ENCODE assay signal across 32 cellular contexts in genomic region chr12:104895405-104895804, GRCh38.
"Had no signal": no experiment of that assay in that cellular context is flagged by ENCODE, and none has a peak within 500 bp of the region (broad histone marks: within the 10 kb centered on the region; RNA-seq: fewer than 3 reads in every experiment).

No MANE protein-coding gene starts in this region.

- DNase-seq: activated CD4-positive, alpha-beta memory T cell treated with anti-CD3 and anti-CD28 coated beads for 36 hours; activated CD4-positive, alpha-beta T cell treated with anti-CD3 and anti-CD28 coated beads for 36 hours; activated CD4-positive, alpha-beta T cell treated with anti-CD3 and anti-CD28 coated beads, Interleukin-2, amount 10 ng/mL, durations not matched to agents 24 days and 14 days; activated CD4-positive, CD25-positive, alpha-beta regulatory T cell; activated CD4-positive, CD25-positive, alpha-beta regulatory T cell treated with anti-CD3 and anti-CD28 coated beads, Interleukin-2, amount 50 U/mL, for 72 hours; activated CD8-positive, alpha-beta memory T cell treated with anti-CD3 and anti-CD28 coated beads, Interleukin-2, amount 10 ng/mL, durations not matched to agents 7 days and 5 days; activated CD8-positive, alpha-beta memory T cell treated with anti-CD3 and anti-CD28 coated beads, Interleukin-2, amount 50 U/mL, for 48 hours; activated CD8-positive, alpha-beta T cell treated with anti-CD3 and anti-CD28 coated beads, Interleukin-2, amount 10 ng/mL, durations not matched to agents 7 days and 5 days; activated gamma-delta T cell; activated naive CD4-positive, alpha-beta T cell; activated naive CD4-positive, alpha-beta T cell treated with anti-CD3 and anti-CD28 coated beads, Interleukin-2, amount 10 ng/mL, durations not matched to agents 7 days and 5 days; activated naive CD8-positive, alpha-beta T cell treated with anti-CD3 and anti-CD28 coated beads, Interleukin-2, amount 10 ng/mL, durations not matched to agents 7 days and 5 days; activated T-cell treated with anti-CD3 and anti-CD28 coated beads for 4 hours; activated T-cell treated with anti-CD3 and anti-CD28 coated beads, Interleukin-2, amount 50 U/mL, for 24 hours; activated T-cell treated with anti-CD3 and anti-CD28 coated beads, Interleukin-2, amount 50 U/mL, for 72 hours; amniotic stem cell; anterior cingulate cortex; brain microvascular endothelial cell; dermis blood vessel endothelial cell; effector CD4-positive, alpha-beta T cell; effector memory CD8-positive, alpha-beta T cell; erythroblast; foreskin keratinocyte; gastrocnemius medialis; glutamatergic neuron; T-helper 2 cell had no signal

- H3K36me3 ChIP-seq: brain microvascular endothelial cell, esophagus muscularis mucosa, gastrocnemius medialis had no signal

- H3K4me1 ChIP-seq: esophagus muscularis mucosa, foreskin keratinocyte, gastrocnemius medialis had no signal

- FAIRE-seq: astrocyte, bronchial epithelial cell had no signal

- H3K4me3 Mint-ChIP-seq: activated CD4-positive, alpha-beta memory T cell treated with anti-CD3 and anti-CD28 coated beads for 36 hours; activated CD4-positive, alpha-beta T cell treated with anti-CD3 and anti-CD28 coated beads for 36 hours; activated CD4-positive, alpha-beta T cell treated with anti-CD3 and anti-CD28 coated beads, Interleukin-2, amount 10 ng/mL, durations not matched to agents 24 days and 14 days; activated CD8-positive, alpha-beta memory T cell treated with anti-CD3 and anti-CD28 coated beads, Interleukin-2, amount 10 ng/mL, durations not matched to agents 7 days and 5 days; activated CD8-positive, alpha-beta T cell treated with anti-CD3 and anti-CD28 coated beads, Interleukin-2, amount 10 ng/mL, durations not matched to agents 7 days and 5 days; activated naive CD4-positive, alpha-beta T cell treated with anti-CD3 and anti-CD28 coated beads, Interleukin-2, amount 10 ng/mL, durations not matched to agents 7 days and 5 days; activated naive CD8-positive, alpha-beta T cell treated with anti-CD3 and anti-CD28 coated beads, Interleukin-2, amount 10 ng/mL, durations not matched to agents 7 days and 5 days; activated T-cell treated with anti-CD3 and anti-CD28 coated beads, Interleukin-2, amount 50 U/mL, for 24 hours; activated T-cell treated with anti-CD3 and anti-CD28 coated beads, Interleukin-2, amount 50 U/mL, for 72 hours; central memory CD8-positive, alpha-beta T cell; effector memory CD8-positive, alpha-beta T cell had no signal

- H3K27me3 ChIP-seq: brain microvascular endothelial cell, esophagus muscularis mucosa, gastrocnemius medialis had no signal

- H3K27me3 Mint-ChIP-seq: activated CD4-positive, alpha-beta memory T cell treated with anti-CD3 and anti-CD28 coated beads for 36 hours; activated CD4-positive, alpha-beta T cell treated with anti-CD3 and anti-CD28 coated beads for 36 hours; activated T-cell treated with anti-CD3 and anti-CD28 coated beads, Interleukin-2, amount 50 U/mL, for 24 hours; central memory CD8-positive, alpha-beta T cell; effector memory CD8-positive, alpha-beta T cell had no signal

- H3K27ac ChIP-seq: brain microvascular endothelial cell, coronary artery, esophagus muscularis mucosa, foreskin keratinocyte, gastrocnemius medialis had no signal

- ATAC-seq: activated CD4-positive, alpha-beta T cell treated with anti-CD3 and anti-CD28 coated beads for 36 hours; activated CD8-positive, alpha-beta memory T cell treated with anti-CD3 and anti-CD28 coated beads, Interleukin-2, amount 10 ng/mL, durations not matched to agents 7 days and 5 days; activated CD8-positive, alpha-beta T cell treated with anti-CD3 and anti-CD28 coated beads, Interleukin-2, amount 10 ng/mL, durations not matched to agents 7 days and 5 days; activated naive CD4-positive, alpha-beta T cell treated with anti-CD3 and anti-CD28 coated beads, Interleukin-2, amount 50 U/mL, for 72 hours; activated T-cell treated with anti-CD3 and anti-CD28 coated beads, Interleukin-2, amount 50 U/mL, for 72 hours; effector memory CD8-positive, alpha-beta T cell; foreskin keratinocyte; gastrocnemius medialis had no signal

- H3K9me3 Mint-ChIP-seq: activated naive CD4-positive, alpha-beta T cell treated with anti-CD3 and anti-CD28 coated beads, Interleukin-2, amount 10 ng/mL, durations not matched to agents 7 days and 5 days; central memory CD8-positive, alpha-beta T cell; effector memory CD8-positive, alpha-beta T cell had no signal

- H3K27ac Mint-ChIP-seq: activated CD4-positive, alpha-beta memory T cell treated with anti-CD3 and anti-CD28 coated beads for 36 hours; activated CD4-positive, alpha-beta T cell treated with anti-CD3 and anti-CD28 coated beads for 36 hours; activated CD4-positive, alpha-beta T cell treated with anti-CD3 and anti-CD28 coated beads, Interleukin-2, amount 10 ng/mL, durations not matched to agents 24 days and 14 days; activated CD8-positive, alpha-beta memory T cell treated with anti-CD3 and anti-CD28 coated beads, Interleukin-2, amount 10 ng/mL, durations not matched to agents 7 days and 5 days; activated CD8-positive, alpha-beta T cell treated with anti-CD3 and anti-CD28 coated beads, Interleukin-2, amount 10 ng/mL, durations not matched to agents 7 days and 5 days; activated naive CD4-positive, alpha-beta T cell treated with anti-CD3 and anti-CD28 coated beads, Interleukin-2, amount 10 ng/mL, durations not matched to agents 7 days and 5 days; activated naive CD4-positive, alpha-beta T cell treated with anti-CD3 and anti-CD28 coated beads, Interleukin-2, amount 50 U/mL, for 72 hours; activated naive CD8-positive, alpha-beta T cell treated with anti-CD3 and anti-CD28 coated beads, Interleukin-2, amount 10 ng/mL, durations not matched to agents 7 days and 5 days; activated T-cell treated with anti-CD3 and anti-CD28 coated beads, Interleukin-2, amount 50 U/mL, for 24 hours; activated T-cell treated with anti-CD3 and anti-CD28 coated beads, Interleukin-2, amount 50 U/mL, for 72 hours; effector memory CD8-positive, alpha-beta T cell had no signal

- H3K4me3 ChIP-seq: coronary artery, esophagus muscularis mucosa, gastrocnemius medialis had no signal

- H3K4me1 Mint-ChIP-seq: activated CD8-positive, alpha-beta memory T cell treated with anti-CD3 and anti-CD28 coated beads, Interleukin-2, amount 10 ng/mL, durations not matched to agents 7 days and 5 days; activated naive CD4-positive, alpha-beta T cell treated with anti-CD3 and anti-CD28 coated beads, Interleukin-2, amount 10 ng/mL, durations not matched to agents 7 days and 5 days; activated naive CD8-positive, alpha-beta T cell treated with anti-CD3 and anti-CD28 coated beads, Interleukin-2, amount 10 ng/mL, durations not matched to agents 7 days and 5 days; central memory CD8-positive, alpha-beta T cell had no signal

- H3K9me3 ChIP-seq: gastrocnemius medialis had no signal
